Comparison of ENCODE assay signal across 7 cellular contexts in the genomic region with DNA sequence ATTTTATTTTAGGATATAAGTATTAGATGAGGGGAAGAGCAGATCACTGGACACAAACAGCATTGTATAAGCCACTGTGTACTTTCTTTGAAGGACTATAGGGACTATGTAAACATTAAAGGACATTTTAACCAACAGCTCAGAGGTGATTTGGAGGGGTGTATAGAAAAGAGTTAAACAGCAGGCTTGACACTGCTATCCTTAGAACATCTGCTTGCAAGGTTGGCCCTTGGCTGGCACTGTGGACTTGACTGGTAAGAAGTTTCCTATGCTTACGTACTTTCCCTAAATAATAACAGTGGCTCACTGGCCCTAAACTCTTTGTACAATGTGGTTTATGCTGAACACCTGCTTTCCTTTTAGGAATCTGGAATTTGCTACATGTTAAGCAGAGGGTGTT.
"Had no signal": no experiment of that assay in that cellular context is flagged by ENCODE, and none has a peak within 500 bp of the region (broad histone marks: within the 10 kb centered on the region; RNA-seq: fewer than 3 reads in every experiment).

No MANE protein-coding gene starts in this region.

- H3K4me2 ChIP-seq: GM23338 had no signal

- DNase-seq: H9, HCEC 1CT, KBM-7 had no signal

- H3K4me3 ChIP-seq: GM23338 had no signal

- H3K27ac ChIP-seq: HL-60 had no signal

- FAIRE-seq: H1, H54 had no signal

- H2AFZ ChIP-seq: GM23338 had no signal

- ATAC-seq: GM23338 had no signal
